1 cellular context compared by ENCODE assay signal in the genomic region with DNA sequence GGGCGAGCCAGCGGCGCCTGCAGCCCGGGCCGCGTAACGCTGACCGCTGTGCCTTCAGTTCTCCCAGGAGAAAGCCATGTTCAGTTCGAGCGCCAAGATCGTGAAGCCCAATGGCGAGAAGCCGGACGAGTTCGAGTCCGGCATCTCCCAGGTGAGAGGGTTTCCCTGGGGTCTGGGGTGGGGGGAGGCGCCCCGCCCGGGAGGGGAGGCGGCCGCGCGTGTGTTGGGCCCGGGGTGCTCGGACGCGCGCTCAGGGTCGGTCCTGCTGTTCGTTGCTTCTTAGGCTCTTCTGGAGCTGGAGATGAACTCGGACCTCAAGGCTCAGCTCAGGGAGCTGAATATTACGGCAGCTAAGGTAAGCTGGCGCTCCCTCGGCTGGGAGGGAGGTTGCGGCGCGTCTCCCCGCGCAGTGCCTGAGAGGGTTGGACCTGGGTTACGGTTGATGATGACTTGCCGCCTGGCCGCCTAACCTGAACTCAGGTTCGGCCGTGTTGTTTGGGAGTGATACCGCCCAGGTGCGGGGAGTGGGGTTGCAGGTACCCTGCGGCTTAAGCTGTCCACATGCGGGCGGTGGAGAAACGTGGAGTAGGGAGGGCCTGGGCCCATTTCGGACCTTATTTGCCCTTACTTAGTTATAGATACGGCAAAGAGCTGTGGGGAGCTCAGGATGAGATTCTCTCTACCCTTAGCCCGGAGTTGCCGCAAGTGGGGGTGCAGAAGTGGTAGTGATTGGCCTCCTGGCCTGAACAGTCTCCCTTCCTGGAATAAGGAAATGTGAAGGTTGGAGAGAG.
A peak's percentile ranks its signal among the peaks of the same experiment; 100 is the strongest.
TF ChIP-seq lines count a peak whose summit lies in the region.

No MANE protein-coding gene starts in this region.

TF ChIP-seq in HepG2, 621 proteins besides CTCF, POLR2A, EP300 and RAD21 (continued from another document and continues in another):
- TF ChIP-seq, protein P1, sequence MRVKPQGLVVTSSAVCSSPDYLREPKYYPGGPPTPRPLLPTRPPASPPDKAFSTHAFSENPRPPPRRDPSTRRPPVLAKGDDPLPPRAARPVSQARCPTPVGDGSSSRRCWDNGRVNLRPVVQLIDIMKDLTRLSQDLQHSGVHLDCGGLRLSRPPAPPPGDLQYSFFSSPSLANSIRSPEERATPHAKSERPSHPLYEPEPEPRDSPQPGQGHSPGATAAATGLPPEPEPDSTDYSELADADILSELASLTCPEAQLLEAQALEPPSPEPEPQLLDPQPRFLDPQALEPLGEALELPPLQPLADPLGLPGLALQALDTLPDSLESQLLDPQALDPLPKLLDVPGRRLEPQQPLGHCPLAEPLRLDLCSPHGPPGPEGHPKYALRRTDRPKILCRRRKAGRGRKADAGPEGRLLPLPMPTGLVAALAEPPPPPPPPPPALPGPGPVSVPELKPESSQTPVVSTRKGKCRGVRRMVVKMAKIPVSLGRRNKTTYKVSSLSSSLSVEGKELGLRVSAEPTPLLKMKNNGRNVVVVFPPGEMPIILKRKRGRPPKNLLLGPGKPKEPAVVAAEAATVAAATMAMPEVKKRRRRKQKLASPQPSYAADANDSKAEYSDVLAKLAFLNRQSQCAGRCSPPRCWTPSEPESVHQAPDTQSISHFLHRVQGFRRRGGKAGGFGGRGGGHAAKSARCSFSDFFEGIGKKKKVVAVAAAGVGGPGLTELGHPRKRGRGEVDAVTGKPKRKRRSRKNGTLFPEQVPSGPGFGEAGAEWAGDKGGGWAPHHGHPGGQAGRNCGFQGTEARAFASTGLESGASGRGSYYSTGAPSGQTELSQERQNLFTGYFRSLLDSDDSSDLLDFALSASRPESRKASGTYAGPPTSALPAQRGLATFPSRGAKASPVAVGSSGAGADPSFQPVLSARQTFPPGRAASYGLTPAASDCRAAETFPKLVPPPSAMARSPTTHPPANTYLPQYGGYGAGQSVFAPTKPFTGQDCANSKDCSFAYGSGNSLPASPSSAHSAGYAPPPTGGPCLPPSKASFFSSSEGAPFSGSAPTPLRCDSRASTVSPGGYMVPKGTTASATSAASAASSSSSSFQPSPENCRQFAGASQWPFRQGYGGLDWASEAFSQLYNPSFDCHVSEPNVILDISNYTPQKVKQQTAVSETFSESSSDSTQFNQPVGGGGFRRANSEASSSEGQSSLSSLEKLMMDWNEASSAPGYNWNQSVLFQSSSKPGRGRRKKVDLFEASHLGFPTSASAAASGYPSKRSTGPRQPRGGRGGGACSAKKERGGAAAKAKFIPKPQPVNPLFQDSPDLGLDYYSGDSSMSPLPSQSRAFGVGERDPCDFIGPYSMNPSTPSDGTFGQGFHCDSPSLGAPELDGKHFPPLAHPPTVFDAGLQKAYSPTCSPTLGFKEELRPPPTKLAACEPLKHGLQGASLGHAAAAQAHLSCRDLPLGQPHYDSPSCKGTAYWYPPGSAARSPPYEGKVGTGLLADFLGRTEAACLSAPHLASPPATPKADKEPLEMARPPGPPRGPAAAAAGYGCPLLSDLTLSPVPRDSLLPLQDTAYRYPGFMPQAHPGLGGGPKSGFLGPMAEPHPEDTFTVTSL (CRISPR knock-in tag; IDR thresholded peaks at IDR 0.05; ENCODE audit: borderline replicate concordance), result no peak
- 0 out of 2 replicates have a peak, but pooled peaks have one; percentile 57 for TF ChIP-seq ZNF431 (CRISPR knock-in tag; IDR thresholded peaks at IDR 0.05; ENCODE audit: borderline replicate concordance, low read depth)
- TF ChIP-seq, protein P2, sequence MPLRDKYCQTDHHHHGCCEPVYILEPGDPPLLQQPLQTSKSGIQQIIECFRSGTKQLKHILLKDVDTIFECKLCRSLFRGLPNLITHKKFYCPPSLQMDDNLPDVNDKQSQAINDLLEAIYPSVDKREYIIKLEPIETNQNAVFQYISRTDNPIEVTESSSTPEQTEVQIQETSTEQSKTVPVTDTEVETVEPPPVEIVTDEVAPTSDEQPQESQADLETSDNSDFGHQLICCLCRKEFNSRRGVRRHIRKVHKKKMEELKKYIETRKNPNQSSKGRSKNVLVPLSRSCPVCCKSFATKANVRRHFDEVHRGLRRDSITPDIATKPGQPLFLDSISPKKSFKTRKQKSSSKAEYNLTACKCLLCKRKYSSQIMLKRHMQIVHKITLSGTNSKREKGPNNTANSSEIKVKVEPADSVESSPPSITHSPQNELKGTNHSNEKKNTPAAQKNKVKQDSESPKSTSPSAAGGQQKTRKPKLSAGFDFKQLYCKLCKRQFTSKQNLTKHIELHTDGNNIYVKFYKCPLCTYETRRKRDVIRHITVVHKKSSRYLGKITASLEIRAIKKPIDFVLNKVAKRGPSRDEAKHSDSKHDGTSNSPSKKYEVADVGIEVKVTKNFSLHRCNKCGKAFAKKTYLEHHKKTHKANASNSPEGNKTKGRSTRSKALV (CRISPR knock-in tag; IDR thresholded peaks at IDR 0.05), result 0 out of 2 replicates have a peak, but pooled peaks have one; percentile 42
- TF ChIP-seq GABPA (IDR thresholded peaks at IDR 0.05; ENCODE audit: low read depth, low read length), result no peak
- 0 out of 2 replicates have a peak, but pooled peaks have one; percentile 2 for TF ChIP-seq GABPA (CRISPR knock-in tag; IDR thresholded peaks at IDR 0.05; ENCODE audit: low read depth)
- peak; percentile 15; the same call in 1 of the 2 replicates for TF ChIP-seq ZNF296 (CRISPR knock-in tag; conservative IDR thresholded peaks at IDR 0.05)
- TF ChIP-seq HNRNPH1 (optimal IDR thresholded peaks at IDR 0.05; ENCODE audit: low read depth, low read length), result peak; percentile 26
- TF ChIP-seq, protein P3, sequence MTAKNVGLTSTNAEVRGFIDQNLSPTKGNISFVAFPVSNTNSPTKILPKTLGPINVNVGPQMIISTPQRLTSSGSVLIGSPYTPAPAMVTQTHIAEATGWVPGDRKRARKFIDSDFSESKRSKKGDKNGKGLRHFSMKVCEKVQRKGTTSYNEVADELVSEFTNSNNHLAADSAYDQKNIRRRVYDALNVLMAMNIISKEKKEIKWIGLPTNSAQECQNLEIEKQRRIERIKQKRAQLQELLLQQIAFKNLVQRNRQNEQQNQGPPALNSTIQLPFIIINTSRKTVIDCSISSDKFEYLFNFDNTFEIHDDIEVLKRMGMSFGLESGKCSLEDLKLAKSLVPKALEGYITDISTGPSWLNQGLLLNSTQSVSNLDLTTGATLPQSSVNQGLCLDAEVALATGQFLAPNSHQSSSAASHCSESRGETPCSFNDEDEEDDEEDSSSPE (CRISPR knock-in tag; IDR thresholded peaks at IDR 0.05), result no peak
- no peak for TF ChIP-seq HMG20B (CRISPR knock-in tag; conservative IDR thresholded peaks at IDR 0.05)
- no peak for TF ChIP-seq MED1 (CRISPR knock-in tag; IDR thresholded peaks at IDR 0.05)
- TF ChIP-seq NFE2 (CRISPR knock-in tag; IDR thresholded peaks at IDR 0.05), result no peak
- no peak for TF ChIP-seq LCORL (IDR thresholded peaks at IDR 0.05)
- TF ChIP-seq LCORL (CRISPR knock-in tag; IDR thresholded peaks at IDR 0.05), result no peak
- TF ChIP-seq ERF (CRISPR knock-in tag; IDR thresholded peaks at IDR 0.05), result no peak
- TF ChIP-seq, protein P4, sequence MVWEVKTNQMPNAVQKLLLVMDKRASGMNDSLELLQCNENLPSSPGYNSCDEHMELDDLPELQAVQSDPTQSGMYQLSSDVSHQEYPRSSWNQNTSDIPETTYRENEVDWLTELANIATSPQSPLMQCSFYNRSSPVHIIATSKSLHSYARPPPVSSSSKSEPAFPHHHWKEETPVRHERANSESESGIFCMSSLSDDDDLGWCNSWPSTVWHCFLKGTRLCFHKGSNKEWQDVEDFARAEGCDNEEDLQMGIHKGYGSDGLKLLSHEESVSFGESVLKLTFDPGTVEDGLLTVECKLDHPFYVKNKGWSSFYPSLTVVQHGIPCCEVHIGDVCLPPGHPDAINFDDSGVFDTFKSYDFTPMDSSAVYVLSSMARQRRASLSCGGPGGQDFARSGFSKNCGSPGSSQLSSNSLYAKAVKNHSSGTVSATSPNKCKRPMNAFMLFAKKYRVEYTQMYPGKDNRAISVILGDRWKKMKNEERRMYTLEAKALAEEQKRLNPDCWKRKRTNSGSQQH (CRISPR knock-in tag; IDR thresholded peaks at IDR 0.05; ENCODE audit: low read depth), result no peak
- TF ChIP-seq SOX13 (IDR thresholded peaks at IDR 0.05), result no peak
- TF ChIP-seq SOX13 (CRISPR knock-in tag; conservative IDR thresholded peaks at IDR 0.05 in 1 of 2, IDR thresholded peaks at IDR 0.05 in 1 of 2), result no peak
- no peak for TF ChIP-seq SRF (IDR thresholded peaks at IDR 0.05; ENCODE audit: low read depth, low read length)
- TF ChIP-seq KLF12 (CRISPR knock-in tag; IDR thresholded peaks at IDR 0.05; ENCODE audit: borderline replicate concordance), result no peak; the same call in 1 of the 2 replicates
- TF ChIP-seq, protein P5, sequence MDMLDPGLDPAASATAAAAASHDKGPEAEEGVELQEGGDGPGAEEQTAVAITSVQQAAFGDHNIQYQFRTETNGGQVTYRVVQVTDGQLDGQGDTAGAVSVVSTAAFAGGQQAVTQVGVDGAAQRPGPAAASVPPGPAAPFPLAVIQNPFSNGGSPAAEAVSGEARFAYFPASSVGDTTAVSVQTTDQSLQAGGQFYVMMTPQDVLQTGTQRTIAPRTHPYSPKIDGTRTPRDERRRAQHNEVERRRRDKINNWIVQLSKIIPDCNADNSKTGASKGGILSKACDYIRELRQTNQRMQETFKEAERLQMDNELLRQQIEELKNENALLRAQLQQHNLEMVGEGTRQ (IDR thresholded peaks at IDR 0.05; ENCODE audit: low read depth, low read length), result no peak
- TF ChIP-seq, protein P5 (CRISPR knock-in tag; IDR thresholded peaks at IDR 0.05; ENCODE audit: borderline replicate concordance), result no peak
- TF ChIP-seq, protein P6, sequence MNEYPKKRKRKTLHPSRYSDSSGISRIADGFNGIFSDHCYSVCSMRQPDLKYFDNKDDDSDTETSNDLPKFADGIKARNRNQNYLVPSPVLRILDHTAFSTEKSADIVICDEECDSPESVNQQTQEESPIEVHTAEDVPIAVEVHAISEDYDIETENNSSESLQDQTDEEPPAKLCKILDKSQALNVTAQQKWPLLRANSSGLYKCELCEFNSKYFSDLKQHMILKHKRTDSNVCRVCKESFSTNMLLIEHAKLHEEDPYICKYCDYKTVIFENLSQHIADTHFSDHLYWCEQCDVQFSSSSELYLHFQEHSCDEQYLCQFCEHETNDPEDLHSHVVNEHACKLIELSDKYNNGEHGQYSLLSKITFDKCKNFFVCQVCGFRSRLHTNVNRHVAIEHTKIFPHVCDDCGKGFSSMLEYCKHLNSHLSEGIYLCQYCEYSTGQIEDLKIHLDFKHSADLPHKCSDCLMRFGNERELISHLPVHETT (CRISPR knock-in tag; conservative IDR thresholded peaks at IDR 0.05), result no peak
- TF ChIP-seq, protein P7, sequence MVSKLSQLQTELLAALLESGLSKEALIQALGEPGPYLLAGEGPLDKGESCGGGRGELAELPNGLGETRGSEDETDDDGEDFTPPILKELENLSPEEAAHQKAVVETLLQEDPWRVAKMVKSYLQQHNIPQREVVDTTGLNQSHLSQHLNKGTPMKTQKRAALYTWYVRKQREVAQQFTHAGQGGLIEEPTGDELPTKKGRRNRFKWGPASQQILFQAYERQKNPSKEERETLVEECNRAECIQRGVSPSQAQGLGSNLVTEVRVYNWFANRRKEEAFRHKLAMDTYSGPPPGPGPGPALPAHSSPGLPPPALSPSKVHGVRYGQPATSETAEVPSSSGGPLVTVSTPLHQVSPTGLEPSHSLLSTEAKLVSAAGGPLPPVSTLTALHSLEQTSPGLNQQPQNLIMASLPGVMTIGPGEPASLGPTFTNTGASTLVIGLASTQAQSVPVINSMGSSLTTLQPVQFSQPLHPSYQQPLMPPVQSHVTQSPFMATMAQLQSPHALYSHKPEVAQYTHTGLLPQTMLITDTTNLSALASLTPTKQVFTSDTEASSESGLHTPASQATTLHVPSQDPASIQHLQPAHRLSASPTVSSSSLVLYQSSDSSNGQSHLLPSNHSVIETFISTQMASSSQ (IDR thresholded peaks at IDR 0.05; ENCODE audit: low read depth), result no peak
- TF ChIP-seq, protein P7 (CRISPR knock-in tag; IDR thresholded peaks at IDR 0.05; ENCODE audit: borderline replicate concordance), result no peak
- 0 out of 2 replicates have a peak, but pooled peaks have one; percentile 47 for TF ChIP-seq MEF2D (CRISPR knock-in tag; IDR thresholded peaks at IDR 0.05)
- TF ChIP-seq ZNF20 (CRISPR knock-in tag; IDR thresholded peaks at IDR 0.05), result no peak
- TF ChIP-seq FOXP1 (IDR thresholded peaks at IDR 0.05), result no peak
- TF ChIP-seq FOXP1 (CRISPR knock-in tag; IDR thresholded peaks at IDR 0.05), result no peak
- no peak for TF ChIP-seq MIXL1 (CRISPR knock-in tag; IDR thresholded peaks at IDR 0.05)
- TF ChIP-seq RBM39 (IDR thresholded peaks at IDR 0.05; ENCODE audit: low read depth, low read length, poor library complexity, severe bottlenecking), result no peak
- TF ChIP-seq ZNF30 (CRISPR knock-in tag; IDR thresholded peaks at IDR 0.05), result no peak
- no peak for TF ChIP-seq XRCC5 (optimal IDR thresholded peaks at IDR 0.05; ENCODE audit: low read length)
